In the genomic region with DNA sequence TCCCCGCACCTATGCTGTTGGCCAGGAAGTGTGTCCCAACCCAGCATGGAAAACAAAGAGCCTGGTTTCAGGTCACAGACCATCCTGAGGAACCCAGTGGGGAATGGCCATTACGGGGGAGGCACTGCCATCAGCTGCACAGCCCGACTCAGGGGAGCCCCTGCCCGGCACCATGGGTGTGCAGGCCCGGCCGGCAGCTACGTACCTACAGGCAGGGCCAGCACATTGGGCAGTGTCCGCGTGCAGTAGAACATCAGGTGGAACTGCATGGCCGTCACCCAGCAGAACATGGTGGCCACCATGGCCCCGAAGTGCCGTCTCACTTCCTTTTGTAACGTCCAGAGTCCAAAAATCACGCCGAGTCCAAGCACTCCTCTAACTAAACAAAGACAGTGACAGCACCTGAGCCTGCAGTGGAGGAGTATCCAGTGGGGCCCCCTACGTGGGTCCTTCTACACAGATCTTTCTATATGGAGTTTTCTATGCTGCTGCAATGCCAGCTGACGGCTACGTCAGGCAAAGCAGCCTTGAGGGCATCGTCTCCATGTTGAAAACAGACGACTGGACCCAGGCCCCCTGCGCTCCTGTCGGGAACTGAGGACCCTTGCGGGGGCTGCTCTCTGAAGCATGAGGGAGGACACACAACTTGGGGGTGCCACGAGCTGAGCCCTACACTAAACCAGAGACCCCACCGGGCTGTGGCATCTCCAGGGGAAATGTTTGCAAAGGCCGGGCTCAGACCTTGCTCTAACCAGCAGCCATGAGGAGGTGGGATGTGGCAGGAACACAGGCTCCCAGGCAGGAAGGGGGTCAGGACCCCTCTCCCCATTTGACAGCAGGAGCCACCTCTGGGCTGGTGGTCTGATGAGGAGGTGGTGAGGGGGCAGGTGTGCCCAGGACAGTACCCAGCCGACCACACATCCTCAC, we compare ENCODE assay signal across 24 cellular contexts.
"Had no signal": no experiment of that assay in that cellular context is flagged by ENCODE, and none has a peak within 500 bp of the region (broad histone marks: within the 10 kb centered on the region; RNA-seq: fewer than 3 reads in every experiment).

No MANE protein-coding gene starts in this region.

- ATAC-seq: effector memory CD8-positive, alpha-beta T cell; gastrocnemius medialis; heart right ventricle; left cardiac atrium; natural killer cell treated with Interleukin-12 subunit alpha and Interleukin-12 subunit beta and Interleukin-15 and Interleukin-18, amount 100 ng/mL, for 72 hours; psoas muscle; right lobe of liver; stimulated activated memory B cell treated with anti-CD40 and anti-IgM and Interleukin-4, amounts not matched to agents 10 μg/mL and 1 μg/mL and 100 μg/mL, for 72 hours; stimulated activated naive CD8-positive, alpha-beta T cell treated with anti-CD3 and anti-CD28 coated beads, Interleukin-15, amount 100 ng/mL, for 72 hours; upper lobe of right lung had no signal

- DNase-seq: cerebellar nuclear complex; effector memory CD8-positive, alpha-beta T cell; gastrocnemius medialis; heart right ventricle; hypothalamus; left cardiac atrium; left ventricle myocardium inferior; retina; spleen; stimulated activated CD4-positive, alpha-beta T cell treated with anti-CD3 and anti-CD28 coated beads, Interleukin-15, amount 100 ng/mL, for 24 hours; stimulated activated CD4-positive, alpha-beta T cell treated with anti-CD3 and anti-CD28 coated beads, Interleukin-1b, Interleukin-23, amount 100 ng/mL, for 48 hours; stimulated activated CD4-positive, alpha-beta T cell treated with anti-CD3 and anti-CD28 coated beads, Interleukin-4, amount 100 ng/mL, for 24 hours; stimulated activated naive CD8-positive, alpha-beta T cell treated with anti-CD3 and anti-CD28 coated beads, Interleukin-15, amount 100 ng/mL, for 72 hours; testis; upper lobe of right lung had no signal

- H3K27ac ChIP-seq: epithelial cell of prostate, esophagus muscularis mucosa, gastrocnemius medialis, heart right ventricle, left ventricle myocardium inferior, psoas muscle, right lobe of liver, spleen, testis, tibial nerve, upper lobe of right lung had no signal

- FAIRE-seq: colon, islet of Langerhans had no signal

- H3K27me3 ChIP-seq: esophagus muscularis mucosa, gastrocnemius medialis, heart right ventricle, right lobe of liver, spleen, testis, tibial nerve, upper lobe of right lung had no signal

- H3K9me3 ChIP-seq: esophagus muscularis mucosa, gastrocnemius medialis, heart right ventricle, left ventricle myocardium inferior, psoas muscle, right lobe of liver, spleen, testis, tibial nerve, upper lobe of right lung had no signal

- H3K4me1 ChIP-seq: esophagus muscularis mucosa, gastrocnemius medialis, heart right ventricle, left ventricle myocardium inferior, psoas muscle, right lobe of liver, testis, tibial nerve, upper lobe of right lung had no signal

- H3K4me3 ChIP-seq: esophagus muscularis mucosa, gastrocnemius medialis, heart right ventricle, left ventricle myocardium inferior, psoas muscle, right lobe of liver, spleen, testis, tibial nerve, upper lobe of right lung had no signal
